Comparison of ENCODE assay signal across 8 cellular contexts in genomic region chr11:9568161-9568853, GRCh38. TPM values are rescaled to one million over a fixed set of nuclear protein-coding genes. Genes with fewer than 3 reads are reported as not detected.
DNase-seq lines count a peak whose midpoint lies in the region; ATAC-seq and TF ChIP-seq lines count a peak whose summit lies in the region.
"Had no signal": no experiment of that assay in that cellular context is flagged by ENCODE, and none has a peak within 500 bp of the region (broad histone marks: within the 10 kb centered on the region; RNA-seq: fewer than 3 reads in every experiment).

No MANE protein-coding gene starts in this region.

- TF ChIP-seq POLR2A in breast epithelium (IDR thresholded peaks at IDR 0.05) (no peak), tibial nerve (IDR thresholded peaks at IDR 0.05) (no peak)

- H2BK5ac ChIP-seq in mesendoderm (ENCODE audit: low read length), result no peak overlapping the region

- no peak for TF ChIP-seq EP300 in tibial nerve (IDR thresholded peaks at IDR 0.05)

- no peaks in the 10 kb centered on the region for H3K9me2 ChIP-seq in MM.1S (replicated peaks; ENCODE audit: insufficient read depth, low read length)

- H4K20me1 ChIP-seq in MM.1S (ENCODE audit: insufficient read depth, low read length), result no peaks in the 10 kb centered on the region

- H3K4ac ChIP-seq in mesendoderm (ENCODE audit: low read depth, low read length), result no peak overlapping the region

- ATAC-seq in HG02840 (IDR thresholded peaks at IDR 0.05; ENCODE audit: low FRiP score, unreplicated experiment) (no peak), HG03175 (IDR thresholded peaks at IDR 0.05; ENCODE audit: unreplicated experiment) (no peak)

- H3K18ac ChIP-seq in mesendoderm (ENCODE audit: low read length), result peak overlapping the region; percentile 80

- WGBS in mesendoderm (ENCODE audit: extremely low coverage, insufficient coverage, low lambda C conversion rate), result no CpG with 5 or more reads among the region's 8 CpGs
- 55 to 61% methylated on average over 8 of the region's 8 CpGs for WGBS in tibial nerve, 2 donors

- H3K4me3 ChIP-seq in MM.1S (ENCODE audit: low read length), result no peak overlapping the region
- no peak overlapping the region for H3K4me3 ChIP-seq in breast epithelium
- H3K4me3 ChIP-seq in mesendoderm (ENCODE audit: low read length), result no peak overlapping the region
- no peak overlapping the region for H3K4me3 ChIP-seq in tibial nerve
- H3K4me3 ChIP-seq: lung had no signal

- H3K9me3 ChIP-seq in MM.1S (replicated peaks; ENCODE audit: insufficient read depth, low read length) (no peaks in the 10 kb centered on the region), breast epithelium (no peaks in the 10 kb centered on the region), tibial nerve (no peaks in the 10 kb centered on the region)

- no peak for TF ChIP-seq CTCF in MM.1S (IDR thresholded peaks at IDR 0.05; ENCODE audit: low read length)
- no peak for TF ChIP-seq CTCF in breast epithelium (IDR thresholded peaks at IDR 0.05)
- no peak for TF ChIP-seq CTCF in tibial nerve (IDR thresholded peaks at IDR 0.05)

- no peak overlapping the region for H4K5ac ChIP-seq in mesendoderm (ENCODE audit: low read length)

- no peak overlapping the region for H2AFZ ChIP-seq in MM.1S (ENCODE audit: low read length)

- DNase-seq in MM.1S (no peak), breast epithelium (ENCODE audit: low spot score in 2 of 2) (no peak), mesendoderm (peak; percentile 57), tibial nerve (ENCODE audit: low spot score in 2 of 2) (no peak), NCI-H1105 treated with DMSO at 0.1 percent for 48 hours (lab: John Stamatoyannopoulos, UW) (no peak)

- H3K56ac ChIP-seq in mesendoderm (ENCODE audit: low read length), result peak overlapping the region; percentile 3

- H3K9ac ChIP-seq in MM.1S (ENCODE audit: low read length), result no peak overlapping the region
- H3K9ac ChIP-seq in mesendoderm (ENCODE audit: low read length), result no peak overlapping the region

- H3K27me3 ChIP-seq in MM.1S (replicated peaks; ENCODE audit: insufficient read depth, low read length) (no peaks in the 10 kb centered on the region), breast epithelium (no peaks in the 10 kb centered on the region), mesendoderm (ENCODE audit: insufficient read depth, low read length, poor library complexity) (no peaks in the 10 kb centered on the region), tibial nerve (no peaks in the 10 kb centered on the region)

- H3K79me1 ChIP-seq in mesendoderm (ENCODE audit: low read length), result no peaks in the 10 kb centered on the region

- H2AK5ac ChIP-seq in mesendoderm (ENCODE audit: low read length), result no peak overlapping the region

- no peak overlapping the region for H4K8ac ChIP-seq in mesendoderm (ENCODE audit: low read depth, low read length)

- H3K23ac ChIP-seq in mesendoderm (ENCODE audit: low read length), result no peak overlapping the region

- H3K36me3 ChIP-seq in MM.1S (replicated peaks; ENCODE audit: insufficient read depth, low read length) (no peaks in the 10 kb centered on the region), breast epithelium (no peaks in the 10 kb centered on the region), mesendoderm (ENCODE audit: control insufficient read depth, insufficient read depth, low read length) (no peaks in the 10 kb centered on the region), tibial nerve (no peaks in the 10 kb centered on the region)

- H3F3A ChIP-seq in MM.1S (ENCODE audit: insufficient read depth, low read length), result peaks cover 25% of the 10 kb centered on the region

- H3K4me2 ChIP-seq in MM.1S (ENCODE audit: low read depth, low read length) (no peak overlapping the region; the same call in 1 of the 2 replicates), mesendoderm (ENCODE audit: low read length) (no peak overlapping the region)

- peak overlapping the region; percentile 19 for H2BK120ac ChIP-seq in mesendoderm (ENCODE audit: low read depth, low read length)

- H3K4me1 ChIP-seq in MM.1S (ENCODE audit: low read length) (peaks cover 41% of the 10 kb centered on the region), breast epithelium (peaks cover 7 to 13% of the 10 kb centered on the region in 2 donors), mesendoderm (ENCODE audit: control insufficient read depth, low read depth, low read length) (peaks cover 9% of the 10 kb centered on the region), tibial nerve (peaks cover 0 to 43% (median 29%) of the 10 kb centered on the region in 4 donors)

- H3K79me2 ChIP-seq in MM.1S (ENCODE audit: low read length) (no peaks in the 10 kb centered on the region), mesendoderm (ENCODE audit: control insufficient read depth, insufficient read depth, low read length) (no peaks in the 10 kb centered on the region)

- intact Hi-C loops in breast epithelium (cut with DNase I; ENCODE audit: low total_unique reads), result no loop called here

- no peak overlapping the region for H2BK15ac ChIP-seq in mesendoderm (replicated peaks; ENCODE audit: low read depth)

- H3K27ac ChIP-seq in MM.1S (ENCODE audit: low read length), result peak overlapping the region; percentile 77; the same call in 1 of the 2 replicates
- peak overlapping the region; percentile 99 for H3K27ac ChIP-seq in breast epithelium
- H3K27ac ChIP-seq in mesendoderm (ENCODE audit: low read depth, low read length), result peak overlapping the region; percentile 74
- peak overlapping the region; percentile 58 to 97 (median 90) for H3K27ac ChIP-seq in tibial nerve

RNA-seq across cellular contexts. Expression of gene WEE1, which starts 5.2 kb away (rescaled TPM):
- total RNA-seq in breast epithelium, result 100 to 1,000 TPM in 1 of 3 donors, 10 to 100 TPM in 2; 25.0 to 128 (median 66.5) TPM
- polyA plus RNA-seq in mesendoderm (2013, experiment 1 of 2), result 59.6 TPM
- 65.2 TPM for polyA plus RNA-seq in mesendoderm (2013, experiment 2 of 2)
- total RNA-seq in tibial nerve, result 10 to 100 TPM; 19.2 to 32.4 (median 22.2) TPM
